Comparison of ENCODE assay signal across 23 cellular contexts in the genomic region with DNA sequence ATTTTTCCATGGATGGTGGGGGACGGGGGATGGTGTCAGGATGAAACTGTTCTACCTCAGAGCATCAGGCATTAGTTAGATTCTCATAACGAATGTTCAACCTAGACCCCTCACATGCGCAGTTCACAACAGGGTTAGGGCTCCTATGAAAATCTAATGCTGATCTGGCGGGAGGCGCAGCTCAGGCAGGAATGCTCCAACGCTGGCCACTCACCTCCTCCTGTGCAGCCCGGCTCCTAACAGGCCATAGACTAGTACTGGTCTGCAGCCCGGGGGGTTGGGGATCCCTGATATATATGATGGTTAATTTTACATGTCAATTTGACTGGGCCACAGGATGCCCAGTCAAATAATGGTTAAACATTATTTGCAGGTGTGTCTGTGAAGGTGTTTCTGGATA.
"Had no signal": no experiment of that assay in that cellular context is flagged by ENCODE, and none has a peak within 500 bp of the region (broad histone marks: within the 10 kb centered on the region; RNA-seq: fewer than 3 reads in every experiment).

No MANE protein-coding gene starts in this region.

- H3K9me3 Mint-ChIP-seq: naive thymus-derived CD4-positive, alpha-beta T cell had no signal

- H3K36me3 ChIP-seq: esophagus squamous epithelium, gastrocnemius medialis, heart right ventricle, left lung, lower lobe of right lung had no signal

- H3K4me1 Mint-ChIP-seq: naive thymus-derived CD4-positive, alpha-beta T cell had no signal

- FAIRE-seq: endothelial cell of umbilical vein, islet of Langerhans, keratinocyte had no signal

- H3K36me3 Mint-ChIP-seq: mesothelial cell of epicardium; naive thymus-derived CD4-positive, alpha-beta T cell had no signal

- H3K27ac Mint-ChIP-seq: mesothelial cell of epicardium; naive thymus-derived CD4-positive, alpha-beta T cell had no signal

- ATAC-seq: gastrocnemius medialis; heart right ventricle; left cardiac atrium; left lung; left ventricle myocardium superior; lower lobe of right lung; naive thymus-derived CD4-positive, alpha-beta T cell had no signal

- H3K27me3 ChIP-seq: dorsolateral prefrontal cortex, esophagus squamous epithelium, gastrocnemius medialis, heart right ventricle, left lung had no signal

- DNase-seq: dermis blood vessel endothelial cell; dorsolateral prefrontal cortex; effector CD4-positive, alpha-beta T cell; effector memory CD4-positive, alpha-beta T cell; esophagus squamous epithelium; foreskin fibroblast; foreskin melanocyte; gastrocnemius medialis; glutamatergic neuron; head of caudate nucleus; heart right ventricle; hippocampal formation; left cardiac atrium; left lung; left ventricle myocardium superior; lower lobe of right lung; mesenchymal stem cell; naive thymus-derived CD4-positive, alpha-beta T cell had no signal

- H3K4me1 ChIP-seq: esophagus squamous epithelium, gastrocnemius medialis, left lung, lower lobe of right lung had no signal

- H3K27ac ChIP-seq: coronary artery, dorsolateral prefrontal cortex, esophagus squamous epithelium, gastrocnemius medialis, heart right ventricle, left lung, lower lobe of right lung had no signal

- H3K9me3 ChIP-seq: esophagus squamous epithelium, gastrocnemius medialis, heart right ventricle, left lung, lower lobe of right lung had no signal

- H3K4me3 Mint-ChIP-seq: mesothelial cell of epicardium; naive thymus-derived CD4-positive, alpha-beta T cell had no signal

- H3K4me3 ChIP-seq: coronary artery, dorsolateral prefrontal cortex, esophagus squamous epithelium, gastrocnemius medialis, heart right ventricle, left lung, lower lobe of right lung had no signal
